In the genomic region with DNA sequence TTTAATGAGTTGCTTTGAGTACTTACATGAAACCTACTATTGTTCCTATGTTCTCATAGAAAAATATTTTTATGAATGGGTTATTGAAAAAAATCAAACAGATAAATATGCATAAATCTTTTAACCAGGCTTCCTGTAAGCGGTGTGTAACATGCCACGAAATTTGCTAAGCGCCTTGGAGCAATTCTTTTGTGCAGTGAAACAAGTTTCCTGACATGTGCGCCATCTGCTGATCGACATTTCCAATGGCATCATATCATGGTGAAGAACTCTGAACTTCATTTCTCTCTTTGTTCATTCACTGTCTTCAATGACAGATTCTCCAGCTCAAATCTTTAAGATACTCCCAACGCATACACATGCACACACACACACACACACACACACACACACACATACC, we compare ENCODE assay signal across 8 cellular contexts.
DNase-seq lines count a peak whose midpoint lies in the region; ATAC-seq and TF ChIP-seq lines count a peak whose summit lies in the region.

No MANE protein-coding gene starts in this region.

- ATAC-seq in HG02885 (IDR thresholded peaks at IDR 0.05; ENCODE audit: poor library complexity, unreplicated experiment): peak; percentile 67

- no peaks in the 10 kb centered on the region for H3K4me1 ChIP-seq in osteoblast (ENCODE audit: insufficient read depth, low read length)

- peak; percentile 7 for DNase-seq in GM13977 (ENCODE audit: low spot score)
- peak; percentile 25 for DNase-seq in NCI-H146 treated with DMSO at 0.1 percent for 48 hours (lab: John Stamatoyannopoulos, UW; ENCODE audit: unreplicated experiment)
- DNase-seq in SW 1271 (lab: John Stamatoyannopoulos, UW): peak; percentile 5 to 59
- peak; percentile 65 for DNase-seq in fibroblast of villous mesenchyme (ENCODE audit: low read depth)
- DNase-seq in osteoblast (ENCODE audit: insufficient read length, low spot score, missing footprints): peak; percentile 68
- no peak for DNase-seq in activated effector memory CD4-positive, alpha-beta T cell treated with Interleukin-2 at 50 U/mL for 16 hours

- H3K4me3 ChIP-seq in fibroblast of villous mesenchyme (ENCODE audit: low read depth, low read length) (no peak overlapping the region), osteoblast (ENCODE audit: insufficient read depth, low read length) (peak overlapping the region; percentile 34)

- peak overlapping the region; percentile 64 for H2AFZ ChIP-seq in osteoblast (ENCODE audit: low read length)

- no peaks in the 10 kb centered on the region for H3K27me3 ChIP-seq in osteoblast (ENCODE audit: insufficient read depth, low read length)

- no peaks in the 10 kb centered on the region for H3K36me3 ChIP-seq in osteoblast (ENCODE audit: insufficient read depth, low read length)

- H3K27ac ChIP-seq in 22Rv1 (no peak overlapping the region), osteoblast (ENCODE audit: low read depth, low read length) (no peak overlapping the region)

- H3K9me3 ChIP-seq in osteoblast (ENCODE audit: low read depth, low read length): no peaks in the 10 kb centered on the region

- H4K20me1 ChIP-seq in osteoblast (ENCODE audit: insufficient read depth, low read length): no peaks in the 10 kb centered on the region

- peak; percentile 86 for TF ChIP-seq CTCF in 22Rv1 (IDR thresholded peaks at IDR 0.05)
- TF ChIP-seq CTCF in GM13977 (IDR thresholded peaks at IDR 0.05; ENCODE audit: extremely low read depth, insufficient read depth, missing control alignments): peak; percentile 62
- TF ChIP-seq CTCF in fibroblast of villous mesenchyme (IDR thresholded peaks at IDR 0.05; ENCODE audit: insufficient read depth, low read depth, low read length): peak; percentile 63
- TF ChIP-seq CTCF in osteoblast (IDR thresholded peaks at IDR 0.05; ENCODE audit: extremely low read depth, low read depth, low read length): peak; percentile 69

- in situ Hi-C loops in GM13977 (cut with MboI; ENCODE audit: low pct_unique_long_range_greater_than_20kb, low sequenced_read_pairs, unreplicated experiment): loop anchor here (25.0 kb wide), 2 partner anchors 523 to 648 kb away; no protein-coding TSS in a partner anchor

- H3K4me2 ChIP-seq in osteoblast (ENCODE audit: insufficient read depth, low read length): peak overlapping the region; percentile 62

- no peaks in the 10 kb centered on the region for H3K79me2 ChIP-seq in osteoblast (ENCODE audit: insufficient read depth, low read length)
